11 cellular contexts compared by ENCODE assay signal in genomic region chr19:56973713-56974553, GRCh38.
"Had no signal": no experiment of that assay in that cellular context is flagged by ENCODE, and none has a peak within 500 bp of the region (broad histone marks: within the 10 kb centered on the region; RNA-seq: fewer than 3 reads in every experiment).

No MANE protein-coding gene starts in this region.

- ATAC-seq: T-helper 17 cell had no signal

- DNase-seq: activated B cell treated with CpG ODN at 0.5 μM for 24 hours; activated CD4-positive, alpha-beta T cell treated with anti-CD3 and anti-CD28 coated beads for 48 hours; activated gamma-delta T cell treated with Interleukin-2 at 50 U/mL for 16 hours; activated naive CD8-positive, alpha-beta T cell treated with anti-CD3 and anti-CD28 coated beads for 36 hours; brain microvascular endothelial cell; effector memory CD4-positive, alpha-beta T cell; foreskin fibroblast; kidney glomerular epithelial cell; nephron progenitor cell; stimulated activated CD4-positive, alpha-beta T cell treated with anti-CD3 and anti-CD28 coated beads, Interleukin-1b, Interleukin-23, amount 100 ng/mL, for 48 hours; T-helper 17 cell had no signal

- H3K36me3 ChIP-seq: brain microvascular endothelial cell had no signal

- H3K27ac ChIP-seq: brain microvascular endothelial cell had no signal

- H3K27me3 ChIP-seq: brain microvascular endothelial cell had no signal
